12 cellular contexts compared by ENCODE assay signal in the genomic region with DNA sequence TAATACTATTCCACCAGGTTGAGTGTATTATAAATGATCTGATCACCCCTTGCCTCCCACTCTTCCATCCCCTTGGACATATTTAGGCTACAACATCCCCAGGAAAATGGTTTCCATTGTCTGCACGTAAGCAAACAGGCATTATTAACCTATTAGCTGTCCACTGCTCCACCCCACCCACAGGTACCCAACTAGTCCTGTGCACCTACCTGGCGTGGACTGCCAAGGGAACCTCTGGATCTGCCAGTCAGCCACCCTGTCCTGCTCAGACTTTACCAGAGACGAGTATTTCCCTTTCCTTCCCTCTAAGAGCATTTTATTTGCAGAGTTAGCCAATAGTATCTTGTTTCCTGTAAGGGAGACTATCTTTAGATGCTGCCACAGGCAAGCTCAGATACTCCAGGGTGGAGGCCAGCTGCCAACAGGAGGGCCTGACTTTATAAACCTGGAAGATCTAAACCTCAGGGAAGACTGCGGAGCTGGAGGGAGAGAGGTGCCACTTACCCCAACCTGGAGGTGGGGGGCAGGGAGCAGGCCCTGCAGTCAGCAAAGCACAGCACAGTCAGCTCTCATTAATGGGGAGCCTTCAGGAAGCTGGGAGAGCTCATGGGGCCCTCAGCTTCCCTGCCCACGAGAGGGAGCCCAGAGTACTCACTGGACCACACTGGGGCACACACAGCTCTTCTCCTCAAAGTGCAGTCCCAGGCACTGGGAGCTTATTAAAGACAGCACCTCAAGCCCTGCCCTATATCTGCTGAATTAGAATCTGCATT. TPM values are rescaled to one million over a fixed set of nuclear protein-coding genes. Genes with fewer than 3 reads are reported as not detected.
DNase-seq lines count a peak whose midpoint lies in the region; ATAC-seq, FAIRE-seq and TF ChIP-seq lines count a peak whose summit lies in the region.
"Had no signal": no experiment of that assay in that cellular context is flagged by ENCODE, and none has a peak within 500 bp of the region (broad histone marks: within the 10 kb centered on the region; RNA-seq: fewer than 3 reads in every experiment).

A gene with protein sequence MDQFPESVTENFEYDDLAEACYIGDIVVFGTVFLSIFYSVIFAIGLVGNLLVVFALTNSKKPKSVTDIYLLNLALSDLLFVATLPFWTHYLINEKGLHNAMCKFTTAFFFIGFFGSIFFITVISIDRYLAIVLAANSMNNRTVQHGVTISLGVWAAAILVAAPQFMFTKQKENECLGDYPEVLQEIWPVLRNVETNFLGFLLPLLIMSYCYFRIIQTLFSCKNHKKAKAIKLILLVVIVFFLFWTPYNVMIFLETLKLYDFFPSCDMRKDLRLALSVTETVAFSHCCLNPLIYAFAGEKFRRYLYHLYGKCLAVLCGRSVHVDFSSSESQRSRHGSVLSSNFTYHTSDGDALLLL (minus strand): TSS at position 292 of the 773 bp plus-strand sequence. CDS start 13,527 bp downstream, outside the sequence.

- no peaks in the 10 kb centered on the region for H3K36me3 ChIP-seq in tibial nerve

- peaks cover 0 to 23% (median 6%) of the 10 kb centered on the region in 4 donors for H3K4me1 ChIP-seq in tibial nerve

- no peak for DNase-seq in GM12891 (ENCODE audit: insufficient read length, low spot score)
- peak; percentile 51 to 81 for DNase-seq in NOMO-1 (lab: John Stamatoyannopoulos, UW; ENCODE audit: unreplicated experiment in 2 of 2)
- no peak for DNase-seq in central memory CD8-positive, alpha-beta T cell (ENCODE audit: low spot score in 2 of 2)
- DNase-seq in nephron progenitor cell = no peak
- DNase-seq in superior temporal gyrus (ENCODE audit: extremely low spot score) = no peak
- no peak for DNase-seq in tibial nerve (ENCODE audit: low spot score in 2 of 2)
- DNase-seq: caudate nucleus, DMS 273 treated with DMSO at 0.1 percent for 48 hours, foreskin melanocyte had no signal

- peak; percentile 57 for ATAC-seq in central memory CD8-positive, alpha-beta T cell (replicated peaks; ENCODE audit: extremely low read depth, poor library complexity, severe bottlenecking)
- no peak for ATAC-seq in HG03045 (IDR thresholded peaks at IDR 0.05; ENCODE audit: unreplicated experiment)

- H3K36me3 Mint-ChIP-seq in central memory CD8-positive, alpha-beta T cell (ENCODE audit: insufficient read depth) = peaks cover 17% of the 10 kb centered on the region
- H3K36me3 Mint-ChIP-seq in nephron progenitor cell (ENCODE audit: low read depth) = no peaks in the 10 kb centered on the region
- H3K36me3 Mint-ChIP-seq: memory B cell had no signal

- H3K27ac Mint-ChIP-seq in central memory CD8-positive, alpha-beta T cell (ENCODE audit: low read depth) = peak within 1 kb of the TSS; percentile 92
- H3K27ac Mint-ChIP-seq in nephron progenitor cell = peak within 1 kb of the TSS; percentile 23
- H3K27ac Mint-ChIP-seq: memory B cell had no signal

- peak within 1 kb of the TSS in 2 of 4 donors; percentile 37 to 43 for H3K27ac ChIP-seq in tibial nerve
- H3K27ac ChIP-seq: SK-N-MC had no signal

- H3K27me3 Mint-ChIP-seq in central memory CD8-positive, alpha-beta T cell = no peaks in the 10 kb centered on the region
- no peaks in the 10 kb centered on the region for H3K27me3 Mint-ChIP-seq in nephron progenitor cell (ENCODE audit: low read depth, poor library complexity)
- H3K27me3 Mint-ChIP-seq: memory B cell had no signal

- no peaks in the 10 kb centered on the region for H3K9me3 ChIP-seq in tibial nerve

- H3K4me1 Mint-ChIP-seq in central memory CD8-positive, alpha-beta T cell = peaks cover 86% of the 10 kb centered on the region
- peaks cover 73% of the 10 kb centered on the region for H3K4me1 Mint-ChIP-seq in nephron progenitor cell

- whole genome bisulfite sequencing in tibial nerve, 2 donors = 41 to 49% methylated on average over 5 of the region's 5 CpGs

- peak within 1 kb of the TSS in 1 of 4 donors; percentile 13 for H3K4me3 ChIP-seq in tibial nerve
- H3K4me3 ChIP-seq: SK-N-MC had no signal

- peak within 1 kb of the TSS; percentile 95 for H3K4me3 Mint-ChIP-seq in central memory CD8-positive, alpha-beta T cell
- no peak within 1 kb of the TSS for H3K4me3 Mint-ChIP-seq in nephron progenitor cell

- no peak for TF ChIP-seq CTCF in nephron progenitor cell (IDR thresholded peaks at IDR 0.05)
- no peak for TF ChIP-seq CTCF in tibial nerve (IDR thresholded peaks at IDR 0.05)

- no peak for TF ChIP-seq EP300 in tibial nerve (IDR thresholded peaks at IDR 0.05)

- H3K27me3 ChIP-seq in tibial nerve = no peaks in the 10 kb centered on the region

- no peaks in the 10 kb centered on the region for H3K9me3 Mint-ChIP-seq in central memory CD8-positive, alpha-beta T cell
- no peaks in the 10 kb centered on the region for H3K9me3 Mint-ChIP-seq in nephron progenitor cell
- H3K9me3 Mint-ChIP-seq: memory B cell had no signal

- TF ChIP-seq POLR2A in GM12891 (IDR thresholded peaks at IDR 0.05; ENCODE audit: low read depth, low read length) (no peak), tibial nerve (IDR thresholded peaks at IDR 0.05) (no peak)

- FAIRE-seq in GM12891 (lab: Jason Lieb, UNC) = peak; percentile 16

TF ChIP-seq in GM12891, 5 proteins besides CTCF, POLR2A, EP300 and RAD21:
- TF ChIP-seq POLR2AphosphoS5 (IDR thresholded peaks at IDR 0.05; ENCODE audit: low read depth, low read length) (no peak), TAF1 (IDR thresholded peaks at IDR 0.05; ENCODE audit: low read depth, low read length) (no peak), SPI1 (IDR thresholded peaks at IDR 0.05; ENCODE audit: low read depth, low read length) (no peak), PAX5 (IDR thresholded peaks at IDR 0.05; ENCODE audit: insufficient read depth, low read length, severe bottlenecking) (no peak)

RNA-seq across cellular contexts. Expression of the gene that starts here (rescaled TPM):
- polyA plus RNA-seq in GM12891 (2012; ENCODE audit: low read depth, missing spikeins) = 0.10 TPM
- 1 to 10 TPM in 3 of 4 donors, not detected in 1; 2.2 to 4.4 (median 3.1) TPM for total RNA-seq in tibial nerve

Comparison
In these comparisons a context has a peak if more than half of its experiments do, and no peak if none do; other contexts are left out.
1. DNase-seq: peak in NOMO-1 (2 of 2); none in GM12891 (single experiment), central memory CD8-positive, alpha-beta T cell (0 of 2), nephron progenitor cell (single experiment), superior temporal gyrus (single experiment) and tibial nerve (0 of 2).